ENCODE assay signal across 8 cellular contexts in genomic region chr5:142716963-142717362, GRCh38. TPM values are rescaled to one million over a fixed set of nuclear protein-coding genes. Genes with fewer than 3 reads are reported as not detected.
DNase-seq lines count a peak whose midpoint lies in the region; ATAC-seq, FAIRE-seq and TF ChIP-seq lines count a peak whose summit lies in the region.

No MANE protein-coding gene starts in this region.

- TF ChIP-seq EP300 in HepG2 (IDR thresholded peaks at IDR 0.05; ENCODE audit: low read depth in 2 of 2, low read length in 2 of 2): no peak
- TF ChIP-seq EP300 in HepG2 (CRISPR knock-in tag; IDR thresholded peaks at IDR 0.05; ENCODE audit: borderline replicate concordance): no peak
- no peak for TF ChIP-seq EP300 in suprapubic skin (IDR thresholded peaks at IDR 0.05)

- in situ Hi-C loops in HepG2 (cut with HindIII; ENCODE audit: extremely low pct_ligation_motif_present, low pct_unique_long_range_greater_than_20kb): no loop called here

- peak; percentile 44 for DNase-seq in CD1c-positive myeloid dendritic cell (ENCODE audit: extremely low spot score)
- peak; percentile 48 for DNase-seq in Jurkat, Clone E6-1 (ENCODE audit: low read depth, low spot score)
- no peak for DNase-seq in T-helper 17 cell
- peak; percentile 43 to 81 (median 75) for DNase-seq in dorsolateral prefrontal cortex
- peak; percentile 54 for DNase-seq in HepG2 (ENCODE audit: low spot score)
- no peak for DNase-seq in suprapubic skin (ENCODE audit: low spot score in 2 of 2)

- 6% methylated on average over 3 of the region's 6 CpGs for WGBS in HepG2 (ENCODE audit: low lambda C conversion rate)
- 30% methylated on average over 4 of the region's 6 CpGs for WGBS in suprapubic skin

- POLR2A ChIA-PET in HepG2 (lab: Yijun Ruan, JAX): no interaction called here

- TF ChIP-seq POLR2A in HepG2 (IDR thresholded peaks at IDR 0.05; ENCODE audit: insufficient read depth in 1 of 2, low read depth in 2 of 2, low read length in 2 of 2) (no peak), suprapubic skin (IDR thresholded peaks at IDR 0.05) (no peak)

- peaks cover 36% of the 10 kb centered on the region for H3K27me3 Mint-ChIP-seq in T-helper 17 cell

- H3K9me3 ChIP-seq in T-helper 17 cell (ENCODE audit: control insufficient read depth, low read length, poor library complexity, severe bottlenecking) (no peaks in the 10 kb centered on the region), HepG2 (ENCODE audit: low read length) (no peaks in the 10 kb centered on the region), suprapubic skin (no peaks in the 10 kb centered on the region)

- H3K36me3 ChIP-seq in HepG2 (replicated peaks in 1 of 2; ENCODE audit: control insufficient read depth in 1 of 2, insufficient read depth in 2 of 2, low read length in 2 of 2): no peaks in the 10 kb centered on the region
- no peaks in the 10 kb centered on the region for H3K36me3 ChIP-seq in suprapubic skin

- H3K4me3 Mint-ChIP-seq in T-helper 17 cell: no peak overlapping the region

- H2AFZ ChIP-seq in HepG2 (ENCODE audit: low read length): no peak overlapping the region

- H3K4me1 ChIP-seq in HepG2 (ENCODE audit: insufficient read depth, low read length) (peaks cover 44% of the 10 kb centered on the region), suprapubic skin (peaks cover 14% of the 10 kb centered on the region)

- no peaks in the 10 kb centered on the region for H3K79me2 ChIP-seq in HepG2 (ENCODE audit: insufficient read depth, low read length)

- TF ChIP-seq CTCF in dorsolateral prefrontal cortex (IDR thresholded peaks at IDR 0.05 in 54 of 56, conservative IDR thresholded peaks at IDR 0.05 in 2 of 56; ENCODE audit: low read depth in 1 of 56, partially characterized antibody in 56 of 56) (peak in 54 of 56 donors; percentile 27 to 68 (median 56)), HepG2 (CRISPR knock-in tag; IDR thresholded peaks at IDR 0.05) (peak; percentile 77), suprapubic skin (IDR thresholded peaks at IDR 0.05) (peak; percentile 5 to 10)

- CTCF ChIA-PET in HepG2 (lab: Yijun Ruan, JAX; ENCODE audit: low intra/inter-chr PET ratio, low total read pairs): interaction anchor here (3.0 to 3.6 kb wide), 2 partner anchors 164 to 172 kb away, joined by 19 to 28 read pairs; no protein-coding TSS in a partner anchor

- no peak overlapping the region for H3K27ac Mint-ChIP-seq in T-helper 17 cell

- ATAC-seq in GM19043 (IDR thresholded peaks at IDR 0.05; ENCODE audit: low read depth, unreplicated experiment) (peak; percentile 46), T-helper 17 cell (peak; percentile 52), HepG2 (peak; percentile 85), HG03571 (IDR thresholded peaks at IDR 0.05; ENCODE audit: unreplicated experiment) (no peak)

- TF ChIP-seq RAD21 in HepG2 (CRISPR knock-in tag; IDR thresholded peaks at IDR 0.05): 0 out of 2 replicates have a peak, but pooled peaks have one; percentile 15

- peaks cover 5% of the 10 kb centered on the region for H3K4me1 Mint-ChIP-seq in T-helper 17 cell

- H3K27ac ChIP-seq in dorsolateral prefrontal cortex: peak overlapping the region in 32 of 59 donors; percentile 2 to 83 (median 46)
- no peak overlapping the region for H3K27ac ChIP-seq in HepG2 (ENCODE audit: extremely low read length, insufficient read depth, low read length)
- H3K27ac ChIP-seq in suprapubic skin: no peak overlapping the region

- H4K20me1 ChIP-seq in HepG2 (ENCODE audit: insufficient read depth, low read length): no peaks in the 10 kb centered on the region

- intact Hi-C loops in dorsolateral prefrontal cortex (cut with DNase I) (loop anchor here (2.0 kb wide), 2 partner anchors 52 to 164 kb away; no protein-coding TSS in a partner anchor), HepG2 (cut with micrococcal nuclease; ENCODE audit: unreplicated experiment) (loop anchor here (1.0 kb wide), 4 partner anchors 31 to 198 kb away; no protein-coding TSS in a partner anchor)

- BruUV-seq in HepG2 (replicated peaks; lab: Mats Ljungman, UMichigan): no TSS peak

- H3K4me3 ChIP-seq in Jurkat, Clone E6-1 (ENCODE audit: low read length): no peak overlapping the region
- no peak overlapping the region for H3K4me3 ChIP-seq in dorsolateral prefrontal cortex
- H3K4me3 ChIP-seq in HepG2 (replicated peaks in 1 of 3; ENCODE audit: insufficient read depth in 1 of 3, low read depth in 2 of 3, low read length in 3 of 3): no peak overlapping the region
- no peak overlapping the region for H3K4me3 ChIP-seq in suprapubic skin

- H3K36me3 Mint-ChIP-seq in T-helper 17 cell (ENCODE audit: low read depth): no peaks in the 10 kb centered on the region

- H3K4me2 ChIP-seq in HepG2 (ENCODE audit: low read depth, low read length): no peak overlapping the region

- H3K9ac ChIP-seq in HepG2 (ENCODE audit: insufficient read depth, low read depth, low read length): no peak overlapping the region

- H3K27me3 ChIP-seq in dorsolateral prefrontal cortex: no peaks in the 10 kb centered on the region
- peaks cover 4 to 47% of the 10 kb centered on the region in 2 experiments; a peak in 4 of 5 replicates for H3K27me3 ChIP-seq in HepG2 (ENCODE audit: control insufficient read depth in 1 of 2, insufficient read depth in 2 of 2, low read length in 2 of 2)
- no peaks in the 10 kb centered on the region for H3K27me3 ChIP-seq in suprapubic skin

- FAIRE-seq in HepG2 (lab: Jason Lieb, UNC): peak; percentile 87

TF ChIP-seq in HepG2, 621 proteins besides CTCF, POLR2A, EP300 and RAD21 (continues in another document):
- no peak for TF ChIP-seq PPARG (CRISPR knock-in tag; conservative IDR thresholded peaks at IDR 0.05)
- TF ChIP-seq TBP (CRISPR knock-in tag; IDR thresholded peaks at IDR 0.05): no peak
- TF ChIP-seq TCF7 (IDR thresholded peaks at IDR 0.05; ENCODE audit: low read depth): no peak
- TF ChIP-seq HOXD1 (CRISPR knock-in tag; IDR thresholded peaks at IDR 0.05): no peak
- no peak for TF ChIP-seq ZNF878 (CRISPR knock-in tag; IDR thresholded peaks at IDR 0.05)
- TF ChIP-seq PHF20 (CRISPR knock-in tag; IDR thresholded peaks at IDR 0.05): no peak
- TF ChIP-seq RXRA (CRISPR knock-in tag; IDR thresholded peaks at IDR 0.05): no peak
- no peak for TF ChIP-seq ZNF788 (CRISPR knock-in tag; IDR thresholded peaks at IDR 0.05; ENCODE audit: borderline replicate concordance)

RNA-seq across cellular contexts. Expression of gene FGF1, which starts 31.1 kb away (rescaled TPM):
- not detected for polyA plus RNA-seq in Jurkat, Clone E6-1 (2012; ENCODE audit: insufficient read depth, insufficient read length)
- not detected for total RNA-seq in T-helper 17 cell
- 100 to 1,000 TPM in 85 of 120 experiments, 10 to 100 TPM in 35; 39.6 to 342 (median 131) TPM for total RNA-seq in dorsolateral prefrontal cortex
- total RNA-seq in HepG2 (2016; rRNA removed; fragmentation: Illumina TruSeq; extraction: Trizol): not detected in 2 replicates
- total RNA-seq in HepG2 (2016; cell fraction: cytosol; rRNA removed; fragmentation: Illumina TruSeq; extraction: Trizol; ENCODE audit: low read depth): 0.18 TPM in 1 of 2 replicates, not detected in the other
- total RNA-seq in HepG2 (2016; cell fraction: insoluble cytoplasmic fraction; rRNA removed; fragmentation: Illumina TruSeq; extraction: Trizol): not detected in 2 replicates
- 0.07 and 0.12 TPM in 2 replicates for total RNA-seq in HepG2 (2016; cell fraction: membrane; rRNA removed; fragmentation: Illumina TruSeq; extraction: Trizol)
- not detected in 2 replicates for total RNA-seq in HepG2 (2016; cell fraction: nucleus; rRNA removed; fragmentation: Illumina TruSeq; extraction: Trizol)
- not detected in 2 replicates for polyA plus RNA-seq in HepG2 (2011; rRNA removed)
- not detected in 2 replicates for polyA plus RNA-seq in HepG2 (2011; cell fraction: cytosol; rRNA removed)
- not detected in 2 replicates for polyA plus RNA-seq in HepG2 (2011; cell fraction: nucleus; rRNA removed)
- not detected in 2 replicates for polyA plus RNA-seq in HepG2 (2012)
- not detected in 2 replicates for polyA plus RNA-seq in HepG2 (2016; cell fraction: cytosol; fragmentation: Illumina TruSeq; extraction: Trizol; ENCODE audit: low read depth)
- not detected in 2 replicates for polyA plus RNA-seq in HepG2 (2016; cell fraction: insoluble cytoplasmic fraction; fragmentation: Illumina TruSeq; extraction: Trizol; ENCODE audit: low read depth)
- polyA plus RNA-seq in HepG2 (2016; cell fraction: membrane; fragmentation: Illumina TruSeq; extraction: Trizol; ENCODE audit: low read depth): not detected in 2 replicates
- polyA plus RNA-seq in HepG2 (2016; cell fraction: nucleus; fragmentation: Illumina TruSeq; extraction: Trizol; ENCODE audit: insufficient read depth, low read depth): not detected in 2 replicates
- polyA minus RNA-seq in HepG2 (2011; rRNA and poly(A)+ RNA removed; ENCODE audit: low replicate concordance): not detected in 2 replicates
- polyA minus RNA-seq in HepG2 (2011; cell fraction: cytosol; rRNA and poly(A)+ RNA removed): not detected in 2 replicates
- not detected in 2 replicates for polyA minus RNA-seq in HepG2 (2011; cell fraction: nucleus; rRNA and poly(A)+ RNA removed)
- total RNA-seq in suprapubic skin: 1 to 10 TPM in 3 of 4 donors, under 1 TPM in 1; 0.48 to 2.5 (median 1.9) TPM

RNA-seq across cellular contexts. Expression of gene ARHGAP26, which starts 53.2 kb away (rescaled TPM):
- polyA plus RNA-seq in Jurkat, Clone E6-1 (2012; ENCODE audit: insufficient read depth, insufficient read length): 7.9 TPM
- total RNA-seq in T-helper 17 cell (10 to 100 TPM; 21.3 to 22.7 TPM), dorsolateral prefrontal cortex (100 to 1,000 TPM in 119 of 120 experiments, 10 to 100 TPM in 1; 84.5 to 257 (median 180) TPM), HepG2 (2016; rRNA removed; fragmentation: Illumina TruSeq; extraction: Trizol) (11.9 and 18.2 TPM in 2 replicates), suprapubic skin (10 to 100 TPM; 11.1 to 36.1 (median 21.8) TPM)
- total RNA-seq in HepG2 (2016; cell fraction: cytosol; rRNA removed; fragmentation: Illumina TruSeq; extraction: Trizol; ENCODE audit: low read depth): 19.7 and 23.1 TPM in 2 replicates
- total RNA-seq in HepG2 (2016; cell fraction: insoluble cytoplasmic fraction; rRNA removed; fragmentation: Illumina TruSeq; extraction: Trizol): 13.7 and 16.7 TPM in 2 replicates
- total RNA-seq in HepG2 (2016; cell fraction: membrane; rRNA removed; fragmentation: Illumina TruSeq; extraction: Trizol): 6.8 and 8.5 TPM in 2 replicates
- total RNA-seq in HepG2 (2016; cell fraction: nucleus; rRNA removed; fragmentation: Illumina TruSeq; extraction: Trizol): 81.5 and 87.1 TPM in 2 replicates
- 9.1 and 9.6 TPM in 2 replicates for polyA plus RNA-seq in HepG2 (2011; rRNA removed)
- polyA plus RNA-seq in HepG2 (2011; cell fraction: cytosol; rRNA removed): 2.5 and 2.7 TPM in 2 replicates
- polyA plus RNA-seq in HepG2 (2011; cell fraction: nucleus; rRNA removed): 27.9 and 47.7 TPM in 2 replicates
- 8.8 and 10.3 TPM in 2 replicates for polyA plus RNA-seq in HepG2 (2012)
- 0.63 and 0.71 TPM in 2 replicates for polyA plus RNA-seq in HepG2 (2016; cell fraction: cytosol; fragmentation: Illumina TruSeq; extraction: Trizol; ENCODE audit: low read depth)
- polyA plus RNA-seq in HepG2 (2016; cell fraction: insoluble cytoplasmic fraction; fragmentation: Illumina TruSeq; extraction: Trizol; ENCODE audit: low read depth): 8.9 and 9.9 TPM in 2 replicates
- 1.4 and 1.7 TPM in 2 replicates for polyA plus RNA-seq in HepG2 (2016; cell fraction: membrane; fragmentation: Illumina TruSeq; extraction: Trizol; ENCODE audit: low read depth)
- polyA plus RNA-seq in HepG2 (2016; cell fraction: nucleus; fragmentation: Illumina TruSeq; extraction: Trizol; ENCODE audit: insufficient read depth, low read depth): 34.1 and 38.4 TPM in 2 replicates
- 7.2 and 23.4 TPM in 2 replicates for polyA minus RNA-seq in HepG2 (2011; rRNA and poly(A)+ RNA removed; ENCODE audit: low replicate concordance)
- polyA minus RNA-seq in HepG2 (2011; cell fraction: cytosol; rRNA and poly(A)+ RNA removed): 6.4 TPM in 2 replicates
- 87.8 and 98.5 TPM in 2 replicates for polyA minus RNA-seq in HepG2 (2011; cell fraction: nucleus; rRNA and poly(A)+ RNA removed)

Comparison
In these comparisons a context has a peak if more than half of its experiments do, and no peak if none do; other contexts are left out.
1. DNase-seq: peak in CD1c-positive myeloid dendritic cell (single experiment), Jurkat, Clone E6-1 (single experiment), dorsolateral prefrontal cortex (10 of 10) and HepG2 (single experiment); none in T-helper 17 cell (0 of 3) and suprapubic skin (0 of 2).
2. H3K27ac ChIP-seq: peak in dorsolateral prefrontal cortex (32 of 59); none in HepG2 (single experiment) and suprapubic skin (single experiment).
3. CTCF ChIP-seq: peak in every context shown above with its lines; median percentile 77 in HepG2; 56 in dorsolateral prefrontal cortex; 8 in suprapubic skin.
4. RNA of gene FGF1, which starts 31.1 kb away (total RNA-seq): 39.6 to 342 TPM in dorsolateral prefrontal cortex; 0.48 to 2.5 TPM in suprapubic skin, 0.07 to 0.18 TPM in HepG2 and not detected in T-helper 17 cell; every median in the first group is over 10 times any median in the second.